In genomic region chr18:44637210-44638051, GRCh38 we compare ENCODE assay signal across 12 cellular contexts. TPM values are rescaled to one million over a fixed set of nuclear protein-coding genes. Genes with fewer than 3 reads are reported as not detected.
DNase-seq lines count a peak whose midpoint lies in the region; ATAC-seq, FAIRE-seq and TF ChIP-seq lines count a peak whose summit lies in the region.
"Had no signal": no experiment of that assay in that cellular context is flagged by ENCODE, and none has a peak within 500 bp of the region (broad histone marks: within the 10 kb centered on the region; RNA-seq: fewer than 3 reads in every experiment).

No MANE protein-coding gene starts in this region.

- H3K4me1 Mint-ChIP-seq in natural killer cell treated with Interleukin-12 subunit alpha and Interleukin-12 subunit beta and Interleukin-15 and Interleukin-18, amount 100 ng/mL, for 72 hours (ENCODE audit: low read depth in 2 of 2): peaks cover 72 to 73% of the 10 kb centered on the region in 2 donors

- H3K4me3 Mint-ChIP-seq in natural killer cell treated with Interleukin-12 subunit alpha and Interleukin-12 subunit beta and Interleukin-15 and Interleukin-18, amount 100 ng/mL, for 72 hours: peak overlapping the region; percentile 82

- TF ChIP-seq CTCF in bronchial epithelial cell (IDR thresholded peaks at IDR 0.05; ENCODE audit: insufficient read depth, low read length, severe bottlenecking): no peak

- DNase-seq in GM03348 (ENCODE audit: low spot score): peak; percentile 13
- DNase-seq in bronchial epithelial cell (ENCODE audit: low read depth): peak; percentile 92
- DNase-seq in natural killer cell treated with Interleukin-12 subunit alpha and Interleukin-12 subunit beta and Interleukin-15 and Interleukin-18, amount 100 ng/mL, for 72 hours (ENCODE audit: low spot score): peak; percentile 79
- DNase-seq in NCI-H774 (lab: John Stamatoyannopoulos, UW): no peak
- DNase-seq in DMS114 treated with DMSO at 0.1 percent for 48 hours (lab: John Stamatoyannopoulos, UW; ENCODE audit: unreplicated experiment): no peak
- DNase-seq in effector CD4-positive, alpha-beta T cell: no peak
- no peak for DNase-seq in NCI-H1694 treated with DMSO at 0.1 percent for 48 hours (lab: John Stamatoyannopoulos, UW)
- DNase-seq: activated CD4-positive, alpha-beta T cell treated with anti-CD3 and anti-CD28 coated beads for 48 hours; central memory CD4-positive, alpha-beta T cell; Peyer's patch had no signal

- no peaks in the 10 kb centered on the region for H3K27me3 Mint-ChIP-seq in natural killer cell treated with Interleukin-12 subunit alpha and Interleukin-12 subunit beta and Interleukin-15 and Interleukin-18, amount 100 ng/mL, for 72 hours

- H3K36me3 ChIP-seq in bronchial epithelial cell (ENCODE audit: control insufficient read depth, insufficient read depth, low read length): no peaks in the 10 kb centered on the region
- H3K36me3 ChIP-seq: Peyer's patch had no signal

- H3K36me3 Mint-ChIP-seq in natural killer cell treated with Interleukin-12 subunit alpha and Interleukin-12 subunit beta and Interleukin-15 and Interleukin-18, amount 100 ng/mL, for 72 hours: no peaks in the 10 kb centered on the region

- FAIRE-seq in bronchial epithelial cell (lab: Jason Lieb, UNC): peak; percentile 79

- no peaks in the 10 kb centered on the region for H3K27me3 ChIP-seq in bronchial epithelial cell (ENCODE audit: control insufficient read depth, insufficient read depth, low read length)
- H3K27me3 ChIP-seq: Peyer's patch had no signal

- peak; percentile 71 for ATAC-seq in HG03432 (IDR thresholded peaks at IDR 0.05; ENCODE audit: unreplicated experiment)
- ATAC-seq in natural killer cell treated with Interleukin-12 subunit alpha and Interleukin-12 subunit beta and Interleukin-15 and Interleukin-18, amount 100 ng/mL, for 72 hours: peak; percentile 93 to 96

- H3K4me3 ChIP-seq in bronchial epithelial cell (ENCODE audit: low read depth, low read length): no peak overlapping the region
- H3K4me3 ChIP-seq: Peyer's patch had no signal

- H3K27ac Mint-ChIP-seq in natural killer cell treated with Interleukin-12 subunit alpha and Interleukin-12 subunit beta and Interleukin-15 and Interleukin-18, amount 100 ng/mL, for 72 hours: peak overlapping the region; percentile 89 to 92

- H3K9me3 Mint-ChIP-seq in natural killer cell treated with Interleukin-12 subunit alpha and Interleukin-12 subunit beta and Interleukin-15 and Interleukin-18, amount 100 ng/mL, for 72 hours: peaks cover 2% of the 10 kb centered on the region

RNA-seq across cellular contexts. Expression of gene SETBP1, which starts 43.3 kb away (rescaled TPM):
- 1.3 and 1.8 TPM in 2 replicates for total RNA-seq in bronchial epithelial cell
- total RNA-seq in natural killer cell treated with Interleukin-12 subunit alpha and Interleukin-12 subunit beta and Interleukin-15 and Interleukin-18, amount 100 ng/mL, for 72 hours: 10 to 100 TPM; 77.9 to 79.6 TPM
- total RNA-seq: G401 had no signal

Comparison
In these comparisons a context has a peak if more than half of its experiments do, and no peak if none do; other contexts are left out.
1. DNase-seq: peak in GM03348 (single experiment), bronchial epithelial cell (single experiment) and natural killer cell treated with Interleukin-12 subunit alpha and Interleukin-12 subunit beta and Interleukin-15 and Interleukin-18, amount 100 ng/mL, for 72 hours (single experiment); none in NCI-H774 (single experiment), DMS114 treated with DMSO at 0.1 percent for 48 hours (single experiment), effector CD4-positive, alpha-beta T cell (single experiment) and NCI-H1694 treated with DMSO at 0.1 percent for 48 hours (single experiment).
2. RNA of gene SETBP1, which starts 43.3 kb away (total RNA-seq): 77.9 to 79.6 TPM in natural killer cell treated with Interleukin-12 subunit alpha and Interleukin-12 subunit beta and Interleukin-15 and Interleukin-18, amount 100 ng/mL, for 72 hours; 1.3 to 1.8 TPM in bronchial epithelial cell; every median in the first group is over 10 times any median in the second.